In the genomic region with DNA sequence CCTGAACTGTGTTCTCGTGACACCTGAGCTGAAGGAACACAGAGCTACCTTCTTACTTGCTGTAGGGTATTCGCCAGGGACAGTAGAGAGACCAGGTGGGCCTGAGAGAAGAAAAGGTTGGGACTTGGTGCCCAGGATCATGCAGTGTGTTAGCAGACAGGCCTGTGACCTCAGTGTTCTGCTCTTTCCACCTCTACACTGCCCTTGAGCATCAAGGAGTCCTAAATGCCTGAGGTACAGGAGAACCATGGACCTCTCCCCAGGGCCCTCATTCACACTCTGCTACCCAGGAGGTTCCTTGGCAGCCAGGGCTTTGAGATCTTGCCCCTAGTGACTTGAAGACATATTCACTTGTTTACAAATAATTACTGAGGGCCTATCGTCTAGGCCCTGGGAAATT, we compare ENCODE assay signal across 18 cellular contexts. TPM values are rescaled to one million over a fixed set of nuclear protein-coding genes. Genes with fewer than 3 reads are reported as not detected.
A peak's percentile ranks its signal among the peaks of the same experiment; 100 is the strongest.
DNase-seq lines count a peak whose midpoint lies in the region; ATAC-seq and TF ChIP-seq lines count a peak whose summit lies in the region.
"Had no signal": no experiment of that assay in that cellular context is flagged by ENCODE, and none has a peak within 500 bp of the region (broad histone marks: within the 10 kb centered on the region; RNA-seq: fewer than 3 reads in every experiment).

No MANE protein-coding gene starts in this region.

- H3K4me1 Mint-ChIP-seq in stimulated activated naive CD8-positive, alpha-beta T cell treated with anti-CD3 and anti-CD28 coated beads, Interleukin-15, amount 100 ng/mL, for 72 hours = peaks cover 24% of the 10 kb centered on the region
- peaks cover 3% of the 10 kb centered on the region for H3K4me1 Mint-ChIP-seq in neural crest cell

- H3K9me3 Mint-ChIP-seq in stimulated activated naive CD8-positive, alpha-beta T cell treated with anti-CD3 and anti-CD28 coated beads, Interleukin-15, amount 100 ng/mL, for 72 hours = no peaks in the 10 kb centered on the region
- no peaks in the 10 kb centered on the region for H3K9me3 Mint-ChIP-seq in neural crest cell
- H3K9me3 Mint-ChIP-seq: naive B cell had no signal

- no peak for DNase-seq in stimulated activated naive CD8-positive, alpha-beta T cell treated with anti-CD3 and anti-CD28 coated beads, Interleukin-15, amount 100 ng/mL, for 72 hours
- no peak for DNase-seq in stimulated activated naive CD8-positive, alpha-beta T cell treated with anti-CD3 and anti-CD28 coated beads, Interleukin-15, Interleukin-2, amounts not matched to agents 100 U/mL and 50 U/mL, for 24 hours
- DNase-seq in epithelial cell of prostate (ENCODE audit: low read depth, low spot score) (no peak), neural crest cell (ENCODE audit: low read depth, low spot score) (no peak), epidermal melanocyte (ENCODE audit: insufficient read length, low spot score) (no peak), pons (ENCODE audit: low spot score) (no peak), mesenteric fat pad (ENCODE audit: low spot score) (no peak)
- DNase-seq: ACHN; activated CD4-positive, alpha-beta T cell treated with anti-CD3 and anti-CD28 coated beads for 4 hours; amniotic stem cell; cerebellar nuclear complex; GF-D8; MM.1S; naive B cell; NCI-H187; NCI-H345 had no signal

- ATAC-seq in stimulated activated naive CD8-positive, alpha-beta T cell treated with anti-CD3 and anti-CD28 coated beads, Interleukin-15, amount 100 ng/mL, for 72 hours = no peak
- no peak for ATAC-seq in stimulated activated naive CD8-positive, alpha-beta T cell treated with anti-CD3 and anti-CD28 coated beads, Interleukin-15, Interleukin-2, amounts not matched to agents 100 U/mL and 50 U/mL, for 24 hours
- no peak for ATAC-seq in GM18517 (IDR thresholded peaks at IDR 0.05; ENCODE audit: unreplicated experiment)

- peaks cover 6% of the 10 kb centered on the region for H3K36me3 Mint-ChIP-seq in neural crest cell (ENCODE audit: low read depth)

- TF ChIP-seq CTCF in neural crest cell (conservative IDR thresholded peaks at IDR 0.05) = no peak

- no peak overlapping the region for H3K4me3 Mint-ChIP-seq in stimulated activated naive CD8-positive, alpha-beta T cell treated with anti-CD3 and anti-CD28 coated beads, Interleukin-15, amount 100 ng/mL, for 72 hours
- no peak overlapping the region for H3K4me3 Mint-ChIP-seq in neural crest cell
- H3K4me3 Mint-ChIP-seq: CD14-positive monocyte, naive B cell had no signal

- peak overlapping the region; percentile 7 to 74 for H3K27ac Mint-ChIP-seq in stimulated activated naive CD8-positive, alpha-beta T cell treated with anti-CD3 and anti-CD28 coated beads, Interleukin-15, amount 100 ng/mL, for 72 hours
- peak overlapping the region; percentile 12 for H3K27ac Mint-ChIP-seq in neural crest cell (ENCODE audit: unreplicated experiment)
- H3K27ac Mint-ChIP-seq: naive B cell had no signal

- H3K27me3 Mint-ChIP-seq in stimulated activated naive CD8-positive, alpha-beta T cell treated with anti-CD3 and anti-CD28 coated beads, Interleukin-15, amount 100 ng/mL, for 72 hours = no peaks in the 10 kb centered on the region
- no peaks in the 10 kb centered on the region for H3K27me3 Mint-ChIP-seq in neural crest cell (ENCODE audit: low read depth)
- H3K27me3 Mint-ChIP-seq: naive B cell had no signal

- H3K27ac ChIP-seq in epithelial cell of prostate = peak overlapping the region; percentile 94

RNA-seq across cellular contexts. Expression of gene JMJD7, which starts 22.2 kb away (rescaled TPM):
- total RNA-seq in neural crest cell = 14.8 and 16.6 TPM in 2 replicates
- total RNA-seq in mesenteric fat pad = 7.7 TPM

RNA-seq across cellular contexts. Expression of gene MAPKBP1, which starts 31.4 kb away (rescaled TPM):
- total RNA-seq in neural crest cell (31.9 and 36.6 TPM in 2 replicates), mesenteric fat pad (21.2 TPM)

RNA-seq across cellular contexts. Expression of gene PLA2G4B, which starts 32.9 kb away (rescaled TPM):
- total RNA-seq in neural crest cell (5.7 and 8.5 TPM in 2 replicates), mesenteric fat pad (4.3 TPM)
